Comparison of ENCODE assay signal across 8 cellular contexts in the genomic region with DNA sequence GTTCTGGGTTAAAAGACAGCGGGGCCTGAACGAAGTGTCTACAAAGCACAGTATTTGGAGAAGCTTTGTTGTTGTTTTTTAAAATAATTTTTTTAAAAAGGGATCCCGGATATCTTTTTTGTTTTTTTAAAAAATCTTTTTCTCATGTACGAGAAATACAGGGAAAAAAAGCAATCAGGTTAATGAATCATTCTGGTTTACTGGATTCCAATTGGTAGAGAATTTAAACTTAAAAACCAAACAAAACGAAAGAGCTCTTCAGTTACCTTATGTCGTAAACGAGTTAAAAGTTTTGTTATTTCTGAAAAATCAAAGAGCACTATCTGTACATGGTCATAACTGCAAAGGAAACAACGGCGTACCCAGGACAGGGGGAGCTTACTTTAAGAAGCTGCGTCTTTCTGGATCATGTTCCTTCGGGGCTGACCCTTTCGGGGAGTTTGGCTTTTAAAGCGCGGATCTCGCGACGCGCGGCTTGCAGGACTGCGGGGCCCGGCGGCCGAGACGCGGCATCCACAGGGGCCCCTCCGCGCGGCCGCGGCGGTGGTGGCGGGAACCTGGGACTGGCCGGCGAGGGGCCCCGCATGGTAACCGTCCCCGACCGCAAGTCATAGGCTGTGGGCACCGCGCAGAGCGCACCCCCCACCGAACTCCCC. TPM values are rescaled to one million over a fixed set of nuclear protein-coding genes. Genes with fewer than 3 reads are reported as not detected.
DNase-seq lines count a peak whose midpoint lies in the region; ATAC-seq, FAIRE-seq and TF ChIP-seq lines count a peak whose summit lies in the region.

No MANE protein-coding gene starts in this region.

- peak; percentile 5 for DNase-seq in GM04503 (ENCODE audit: low read depth)
- DNase-seq in PC-3 = peak; percentile 55
- no peak for DNase-seq in effector memory CD4-positive, alpha-beta T cell
- peak; percentile 25 to 29 for DNase-seq in lung microvascular endothelial cell (ENCODE audit: low read depth in 2 of 2)
- DNase-seq in tibial artery = no peak

- POLR2A ChIA-PET in PC-3 (lab: Charles Lee; ENCODE audit: unreplicated experiment) = interaction anchor here (0.6 to 1.3 kb wide), 6 partner anchors 12 to 1183 kb away, joined by 3 to 22 read pairs (median 4); no protein-coding TSS in a partner anchor

- H3K9me3 ChIP-seq in PC-3 (ENCODE audit: low read length) (no peaks in the 10 kb centered on the region), tibial artery (no peaks in the 10 kb centered on the region)
- no peaks in the 10 kb centered on the region for H3K9me3 ChIP-seq in effector memory CD4-positive, alpha-beta T cell (ENCODE audit: control insufficient read depth, low read length)

- TSS peak; percentile 66 for BruUV-seq in PC-3 (replicated peaks; lab: Mats Ljungman, UMichigan)

- H3F3A ChIP-seq in PC-3 (ENCODE audit: low read length, unreplicated experiment) = no peaks in the 10 kb centered on the region

- peaks cover 5% of the 10 kb centered on the region for H3K79me2 ChIP-seq in PC-3 (ENCODE audit: low read length)

- H3K9me2 ChIP-seq in PC-3 (replicated peaks; ENCODE audit: low read length) = 0 out of 2 replicates have a peak, but pooled peaks cover 3% of the 10 kb centered on the region

- H3K36me3 ChIP-seq in PC-3 (ENCODE audit: low read depth, low read length) (no peaks in the 10 kb centered on the region), tibial artery (no peaks in the 10 kb centered on the region)
- no peaks in the 10 kb centered on the region for H3K36me3 ChIP-seq in effector memory CD4-positive, alpha-beta T cell (ENCODE audit: control insufficient read depth, insufficient read depth, low read length)

- H3K9ac ChIP-seq in PC-3 (ENCODE audit: low read length) = peak overlapping the region; percentile 92

- peak overlapping the region; percentile 72 for H3K4me3 ChIP-seq in PC-3 (ENCODE audit: low read length)
- peak overlapping the region; percentile 73 for H3K4me3 ChIP-seq in effector memory CD4-positive, alpha-beta T cell (ENCODE audit: insufficient read depth, low read depth, low read length, poor library complexity, severe bottlenecking)
- peak overlapping the region; percentile 57 to 67 for H3K4me3 ChIP-seq in tibial artery

- intact Hi-C loops in PC-3 (cut with micrococcal nuclease) (loop anchor here (2.0 kb wide), 1 partner anchor 15 kb away; no protein-coding TSS in a partner anchor), tibial artery (cut with DNase I; ENCODE audit: low total_unique reads) (no loop called here)

- no peaks in the 10 kb centered on the region for H3K27me3 ChIP-seq in PC-3 (ENCODE audit: low read length)
- H3K27me3 ChIP-seq in effector memory CD4-positive, alpha-beta T cell (replicated peaks; ENCODE audit: control insufficient read depth, insufficient read depth, low read length, poor library complexity, severe bottlenecking) = peaks cover 35% of the 10 kb centered on the region
- H3K27me3 ChIP-seq in tibial artery = peaks cover 0 to 26% of the 10 kb centered on the region in 2 donors

- TF ChIP-seq CTCF in PC-3 (conservative IDR thresholded peaks at IDR 0.05; ENCODE audit: low read depth, low read length) = no peak
- TF ChIP-seq CTCF in tibial artery (IDR thresholded peaks at IDR 0.05) = no peak

- no peaks in the 10 kb centered on the region for H4K20me1 ChIP-seq in PC-3 (ENCODE audit: low read length)

- H3K4me1 ChIP-seq in PC-3 (ENCODE audit: insufficient read depth, low read length) (0 out of 2 replicates have a peak, but pooled peaks cover 4% of the 10 kb centered on the region), tibial artery (peaks cover 0 to 11% (median 4%) of the 10 kb centered on the region in 4 donors)
- no peaks in the 10 kb centered on the region for H3K4me1 ChIP-seq in effector memory CD4-positive, alpha-beta T cell (ENCODE audit: control insufficient read depth, insufficient read depth, low read length, poor library complexity, severe bottlenecking)

- H3K27ac ChIP-seq in PC-3 (ENCODE audit: low read length) (peak overlapping the region; percentile 60), tibial artery (no peak overlapping the region)
- H3K27ac ChIP-seq in effector memory CD4-positive, alpha-beta T cell (ENCODE audit: insufficient read depth, low read length, poor library complexity, severe bottlenecking) = no peak overlapping the region

- peak overlapping the region; percentile 65 for H2AFZ ChIP-seq in PC-3 (ENCODE audit: low read length)

- ATAC-seq in PC-3 = peak; percentile 58
- no peak for ATAC-seq in GM18517 (IDR thresholded peaks at IDR 0.05; ENCODE audit: unreplicated experiment)
- ATAC-seq in GM21367 (IDR thresholded peaks at IDR 0.05; ENCODE audit: unreplicated experiment) = no peak

- FAIRE-seq in A204.1 (lab: Jason Lieb, UNC) = peak; percentile 78

- CTCF ChIA-PET in PC-3 (lab: Charles Lee) = no interaction called here

- peak overlapping the region; percentile 75 for H3K4me2 ChIP-seq in PC-3 (ENCODE audit: low read length)

RNA-seq across cellular contexts. Expression of gene IL20RA, which starts 0.9 kb away (rescaled TPM):
- 3.5 and 6.0 TPM in 2 replicates for total RNA-seq in PC-3 (2014; rRNA removed)
- total RNA-seq in lung microvascular endothelial cell = 0.40 and 0.44 TPM in 2 replicates

Comparison
In these comparisons a context has a peak if more than half of its experiments do, and no peak if none do; other contexts are left out.
1. DNase-seq: peak in GM04503 (single experiment), PC-3 (single experiment) and lung microvascular endothelial cell (2 of 2); none in effector memory CD4-positive, alpha-beta T cell (0 of 3) and tibial artery (0 of 2).
2. Peak in every context shown above with its lines, with median percentiles within 50 percentile points of each other: H3K4me3 ChIP-seq.